Comparison of ENCODE assay signal across 10 cellular contexts in genomic region chr17:81153340-81153803, GRCh38. TPM values are rescaled to one million over a fixed set of nuclear protein-coding genes. Genes with fewer than 3 reads are reported as not detected.
DNase-seq lines count a peak whose midpoint lies in the region; ATAC-seq, FAIRE-seq and TF ChIP-seq lines count a peak whose summit lies in the region.
"Had no signal": no experiment of that assay in that cellular context is flagged by ENCODE, and none has a peak within 500 bp of the region (broad histone marks: within the 10 kb centered on the region; RNA-seq: fewer than 3 reads in every experiment).

No MANE protein-coding gene starts in this region.

- CTCF ChIA-PET in MCF 10A (lab: Yijun Ruan, JAX): interaction anchor here (0.6 to 1.6 kb wide), 3 partner anchors 10 to 369 kb away, joined by 3 to 6 read pairs (median 3); no protein-coding TSS in a partner anchor

- no peak overlapping the region for H3K27ac Mint-ChIP-seq in MCF 10A (ENCODE audit: low read depth, unreplicated experiment)

- no peaks in the 10 kb centered on the region for H3K79me2 ChIP-seq in smooth muscle cell (ENCODE audit: low read depth)

- H4K20me1 ChIP-seq in smooth muscle cell (ENCODE audit: low read depth): no peaks in the 10 kb centered on the region

- H3K36me3 ChIP-seq in breast epithelium: no peaks in the 10 kb centered on the region
- H3K36me3 ChIP-seq in smooth muscle cell (ENCODE audit: low read depth): no peaks in the 10 kb centered on the region

- DNase-seq in MCF 10A (ENCODE audit: unreplicated experiment): peak; percentile 40
- no peak for DNase-seq in breast epithelium (ENCODE audit: low spot score in 2 of 2)
- peak; percentile 32 for DNase-seq in T follicular helper cell (ENCODE audit: low read depth)
- DNase-seq in frontal cortex (ENCODE audit: low spot score in 2 of 2): peak; percentile 79 to 80
- no peak for DNase-seq in smooth muscle cell (lab: John Stamatoyannopoulos, UW; ENCODE audit: unreplicated experiment)
- DNase-seq: islet precursor cell had no signal

- H3F3A ChIP-seq in smooth muscle cell (ENCODE audit: low read depth): no peaks in the 10 kb centered on the region

- no peak for TF ChIP-seq CTCF in MCF 10A (IDR thresholded peaks at IDR 0.05; ENCODE audit: unreplicated experiment)
- no peak for TF ChIP-seq CTCF in breast epithelium (IDR thresholded peaks at IDR 0.05)
- no peak for TF ChIP-seq CTCF in smooth muscle cell (IDR thresholded peaks at IDR 0.05; ENCODE audit: borderline replicate concordance, insufficient read depth, poor library complexity, severe bottlenecking)

- no peaks in the 10 kb centered on the region for H3K36me3 Mint-ChIP-seq in MCF 10A (ENCODE audit: insufficient read depth, unreplicated experiment)

- intact Hi-C loops in MCF 10A (cut with micrococcal nuclease) (no loop called here), breast epithelium (cut with DNase I; ENCODE audit: low total_unique reads) (no loop called here)

- no peak overlapping the region for H3K27ac ChIP-seq in breast epithelium
- H3K27ac ChIP-seq in temporal lobe (ENCODE audit: low read depth, low read length): peak overlapping the region; percentile 97
- no peak overlapping the region for H3K27ac ChIP-seq in smooth muscle cell (ENCODE audit: low read depth)

- POLR2A ChIA-PET in MCF 10A (lab: Yijun Ruan, JAX): interaction anchor here (0.7 to 1.1 kb wide), 2 partner anchors 26 to 1152 kb away, joined by 3 read pairs; no protein-coding TSS in a partner anchor

- FAIRE-seq in frontal cortex (lab: Jason Lieb, UNC): no peak

- TF ChIP-seq POLR2A in breast epithelium (IDR thresholded peaks at IDR 0.05): no peak

- no peak overlapping the region for H3K4me2 ChIP-seq in smooth muscle cell

- no peaks in the 10 kb centered on the region for H3K9me3 Mint-ChIP-seq in MCF 10A (ENCODE audit: unreplicated experiment)

- no peak overlapping the region for H3K4me3 Mint-ChIP-seq in MCF 10A (ENCODE audit: unreplicated experiment)

- H3K4me1 Mint-ChIP-seq in MCF 10A (ENCODE audit: insufficient read depth, unreplicated experiment): no peaks in the 10 kb centered on the region

- WGBS in smooth muscle cell (ENCODE audit: low lambda C conversion rate): 74% methylated on average over 17 of the region's 17 CpGs

- peaks cover 15% of the 10 kb centered on the region for H3K27me3 Mint-ChIP-seq in MCF 10A (ENCODE audit: insufficient read depth, unreplicated experiment)

- H3K27me3 ChIP-seq in breast epithelium (no peaks in the 10 kb centered on the region), smooth muscle cell (ENCODE audit: low read depth) (no peaks in the 10 kb centered on the region)

- no peak overlapping the region for H3K4me3 ChIP-seq in breast epithelium
- H3K4me3 ChIP-seq in smooth muscle cell: no peak overlapping the region

- BruUV-seq in MCF 10A (replicated peaks; lab: Mats Ljungman, UMichigan): no TSS peak

- H2AFZ ChIP-seq in smooth muscle cell (ENCODE audit: low read depth): no peak overlapping the region

- no peak overlapping the region for H3K9ac ChIP-seq in smooth muscle cell (ENCODE audit: low read depth)

- H3K4me1 ChIP-seq in breast epithelium (no peaks in the 10 kb centered on the region), smooth muscle cell (ENCODE audit: low read depth) (no peaks in the 10 kb centered on the region)

- ATAC-seq in HG03108 (IDR thresholded peaks at IDR 0.05; ENCODE audit: unreplicated experiment): no peak
- ATAC-seq in GM21381 (IDR thresholded peaks at IDR 0.05; ENCODE audit: unreplicated experiment): no peak

- H3K9me3 ChIP-seq in breast epithelium (no peaks in the 10 kb centered on the region), smooth muscle cell (replicated peaks; ENCODE audit: low read depth) (no peaks in the 10 kb centered on the region)

RNA-seq across cellular contexts. Expression of gene PVALEF, which starts 11.9 kb away (rescaled TPM):
- total RNA-seq in MCF 10A (2022) (not detected in 2 replicates), breast epithelium (not detected), frontal cortex (not detected), temporal lobe (not detected), smooth muscle cell (not detected in 2 replicates)
- polyA plus RNA-seq in smooth muscle cell: not detected in 2 replicates
- total RNA-seq: cerebellum had no signal

RNA-seq across cellular contexts. Expression of gene AATK, which starts 12.6 kb away (rescaled TPM):
- total RNA-seq in MCF 10A (2022) (0.59 and 1.4 TPM in 2 replicates), breast epithelium (under 1 TPM; under 0.01 to 0.98 (median 0.73) TPM), frontal cortex (8.2 TPM), temporal lobe (7.9 TPM), smooth muscle cell (0.13 and 0.67 TPM in 2 replicates)
- polyA plus RNA-seq in smooth muscle cell: 0.61 TPM in 2 replicates

Comparison
In these comparisons a context has a peak if more than half of its experiments do, and no peak if none do; other contexts are left out.
1. DNase-seq: peak in MCF 10A (single experiment), T follicular helper cell (single experiment) and frontal cortex (2 of 2); none in breast epithelium (0 of 2) and smooth muscle cell (single experiment).